In the genomic region with DNA sequence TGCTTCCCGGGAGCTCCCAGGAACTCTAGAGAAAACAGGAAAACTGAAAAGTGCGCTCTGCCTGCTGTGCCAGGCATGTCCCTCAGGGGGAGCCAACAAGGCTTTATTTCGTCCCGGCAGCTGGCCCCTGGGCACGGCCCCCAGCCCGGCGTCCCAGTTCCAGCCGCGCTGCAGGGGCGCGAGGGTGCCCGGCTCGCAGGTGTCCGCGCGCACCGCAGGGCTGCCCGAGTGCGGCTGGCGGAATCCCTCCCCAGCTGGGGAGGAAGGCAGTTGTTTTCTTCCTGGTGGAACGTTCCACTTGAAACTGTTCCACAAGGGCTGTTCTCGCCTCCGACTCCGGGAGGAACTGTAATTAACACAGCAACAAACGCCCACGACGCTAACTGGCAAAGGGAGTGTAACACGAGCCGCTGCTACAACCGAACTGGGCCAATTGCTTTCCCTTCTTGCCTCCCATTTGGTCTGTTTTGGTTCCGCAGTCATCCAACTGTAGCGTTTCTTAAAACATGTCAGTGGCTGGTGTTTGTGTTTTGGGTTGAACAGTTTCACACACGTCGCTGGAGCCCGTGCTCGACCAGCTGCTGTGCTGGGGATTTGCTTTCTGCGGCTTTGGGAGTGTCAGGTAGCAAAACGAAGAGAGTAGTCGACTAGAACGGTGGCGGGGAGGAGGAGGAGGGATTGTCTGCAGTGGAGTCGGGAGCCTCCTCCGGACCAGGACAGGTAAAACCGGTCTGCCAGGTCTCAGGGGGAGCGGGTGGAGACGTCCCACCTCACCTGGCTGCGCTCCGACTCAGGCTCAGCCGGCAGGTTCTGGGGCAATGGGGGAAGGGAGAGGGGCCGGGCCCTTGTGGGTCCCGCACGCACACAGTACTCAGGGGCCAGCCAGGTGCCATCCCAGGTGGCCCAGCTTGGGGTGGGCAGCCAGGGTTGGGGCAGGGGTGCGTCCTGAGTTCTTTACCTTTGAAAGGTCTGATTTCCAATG, we compare ENCODE assay signal across 8 cellular contexts.
DNase-seq lines count a peak whose midpoint lies in the region; ATAC-seq and TF ChIP-seq lines count a peak whose summit lies in the region.

No MANE protein-coding gene starts in this region.

- H3K4me1 Mint-ChIP-seq in activated T-helper 17 cell treated with anti-CD3 and anti-CD28 coated beads, Interleukin-2, amount 50 U/mL, for 72 hours, result peaks cover 5% of the 10 kb centered on the region
- peaks cover 7 to 11% of the 10 kb centered on the region in 2 donors for H3K4me1 Mint-ChIP-seq in natural killer cell treated with Interleukin-12 subunit alpha and Interleukin-12 subunit beta and Interleukin-15 and Interleukin-18, amount 100 ng/mL, for 72 hours (ENCODE audit: low read depth in 2 of 2)

- H3K4me3 Mint-ChIP-seq in activated T-helper 17 cell treated with anti-CD3 and anti-CD28 coated beads, Interleukin-2, amount 50 U/mL, for 72 hours, result peak overlapping the region; percentile 79
- H3K4me3 Mint-ChIP-seq in natural killer cell treated with Interleukin-12 subunit alpha and Interleukin-12 subunit beta and Interleukin-15 and Interleukin-18, amount 100 ng/mL, for 72 hours, result peak overlapping the region; percentile 80

- H3K27ac Mint-ChIP-seq in activated T-helper 17 cell treated with anti-CD3 and anti-CD28 coated beads, Interleukin-2, amount 50 U/mL, for 72 hours, result no peak overlapping the region
- H3K27ac Mint-ChIP-seq in natural killer cell treated with Interleukin-12 subunit alpha and Interleukin-12 subunit beta and Interleukin-15 and Interleukin-18, amount 100 ng/mL, for 72 hours, result no peak overlapping the region

- ATAC-seq in HG03565 (IDR thresholded peaks at IDR 0.05; ENCODE audit: unreplicated experiment), result peak; percentile 57
- peak; percentile 72 for ATAC-seq in activated T-helper 17 cell treated with anti-CD3 and anti-CD28 coated beads, Interleukin-2, amount 50 U/mL, for 72 hours (replicated peaks)
- peak; percentile 62 to 73 for ATAC-seq in natural killer cell treated with Interleukin-12 subunit alpha and Interleukin-12 subunit beta and Interleukin-15 and Interleukin-18, amount 100 ng/mL, for 72 hours

- H3K9me3 Mint-ChIP-seq in activated T-helper 17 cell treated with anti-CD3 and anti-CD28 coated beads, Interleukin-2, amount 50 U/mL, for 72 hours, result no peaks in the 10 kb centered on the region
- no peaks in the 10 kb centered on the region for H3K9me3 Mint-ChIP-seq in natural killer cell treated with Interleukin-12 subunit alpha and Interleukin-12 subunit beta and Interleukin-15 and Interleukin-18, amount 100 ng/mL, for 72 hours

- peaks cover 49% of the 10 kb centered on the region for H3K27me3 Mint-ChIP-seq in activated T-helper 17 cell treated with anti-CD3 and anti-CD28 coated beads, Interleukin-2, amount 50 U/mL, for 72 hours
- peaks cover 26 to 57% of the 10 kb centered on the region in 2 donors for H3K27me3 Mint-ChIP-seq in natural killer cell treated with Interleukin-12 subunit alpha and Interleukin-12 subunit beta and Interleukin-15 and Interleukin-18, amount 100 ng/mL, for 72 hours

- DNase-seq in DMS79 (lab: John Stamatoyannopoulos, UW) (peak; percentile 75), GM20000 (ENCODE audit: low spot score) (peak; percentile 79), NCI-H526 (lab: John Stamatoyannopoulos, UW) (peak; percentile 100), foreskin fibroblast (peak; percentile 53 to 87), NK-92 (lab: John Stamatoyannopoulos, UW; ENCODE audit: unreplicated experiment) (no peak)
- DNase-seq in natural killer cell treated with Interleukin-12 subunit alpha and Interleukin-12 subunit beta and Interleukin-15 and Interleukin-18, amount 100 ng/mL, for 72 hours (ENCODE audit: low spot score), result no peak

- peak overlapping the region; percentile 43 to 58 for H3K4me3 ChIP-seq in foreskin fibroblast (ENCODE audit: low read depth in 1 of 2, low read length in 2 of 2)

- H3K36me3 Mint-ChIP-seq in activated T-helper 17 cell treated with anti-CD3 and anti-CD28 coated beads, Interleukin-2, amount 50 U/mL, for 72 hours (ENCODE audit: low read depth), result no peaks in the 10 kb centered on the region
- no peaks in the 10 kb centered on the region for H3K36me3 Mint-ChIP-seq in natural killer cell treated with Interleukin-12 subunit alpha and Interleukin-12 subunit beta and Interleukin-15 and Interleukin-18, amount 100 ng/mL, for 72 hours

- peak; percentile 51 for TF ChIP-seq CTCF in GM20000 (IDR thresholded peaks at IDR 0.05; ENCODE audit: extremely low read depth, missing control alignments)
- peak; percentile 69 for TF ChIP-seq CTCF in foreskin fibroblast (IDR thresholded peaks at IDR 0.05; ENCODE audit: low read depth, low read length)

Comparison
In these comparisons a context has a peak if more than half of its experiments do, and no peak if none do; other contexts are left out.
1. DNase-seq: peak in DMS79 (single experiment), GM20000 (single experiment), NCI-H526 (2 of 2) and foreskin fibroblast (2 of 2); none in natural killer cell treated with Interleukin-12 subunit alpha and Interleukin-12 subunit beta and Interleukin-15 and Interleukin-18, amount 100 ng/mL, for 72 hours (single experiment) and NK-92 (single experiment).
2. Peak in every context shown above with its lines, with median percentiles within 50 percentile points of each other: ATAC-seq.